In genomic region chr10:119859422-119860258, GRCh38 we compare ENCODE assay signal across 8 cellular contexts. TPM values are rescaled to one million over a fixed set of nuclear protein-coding genes. Genes with fewer than 3 reads are reported as not detected.
DNase-seq lines count a peak whose midpoint lies in the region; ATAC-seq, FAIRE-seq and TF ChIP-seq lines count a peak whose summit lies in the region.

No MANE protein-coding gene starts in this region.

- H3K27me3 Mint-ChIP-seq in CD8-positive, alpha-beta T cell (ENCODE audit: low read depth) = no peaks in the 10 kb centered on the region

- H3K4me1 ChIP-seq in CD8-positive, alpha-beta T cell (ENCODE audit: insufficient read depth, low read length) = peaks cover 10% of the 10 kb centered on the region
- H3K4me1 ChIP-seq in pancreas = no peaks in the 10 kb centered on the region

- peak overlapping the region; percentile 30 for H3K27ac Mint-ChIP-seq in CD8-positive, alpha-beta T cell

- peak; percentile 79 for TF ChIP-seq CTCF in CD8-positive, alpha-beta T cell (IDR thresholded peaks at IDR 0.05)
- TF ChIP-seq CTCF in GM20000 (IDR thresholded peaks at IDR 0.05; ENCODE audit: extremely low read depth, missing control alignments) = peak; percentile 38
- TF ChIP-seq CTCF in epithelial cell of proximal tubule (conservative IDR thresholded peaks at IDR 0.05; ENCODE audit: low read depth, low read length) = peak; percentile 57
- TF ChIP-seq CTCF in pancreas (IDR thresholded peaks at IDR 0.05) = peak; percentile 13 to 52 (median 23)

- FAIRE-seq in pancreas (lab: Jason Lieb, UNC) = peak; percentile 92

- H3K4me3 ChIP-seq in CD8-positive, alpha-beta T cell (ENCODE audit: low read depth, low read length) = no peak overlapping the region
- H3K4me3 ChIP-seq in epithelial cell of proximal tubule (ENCODE audit: low read depth, low read length) (no peak overlapping the region), pancreas (no peak overlapping the region)

- peaks cover 6% of the 10 kb centered on the region for H3K9me3 ChIP-seq in CD8-positive, alpha-beta T cell (ENCODE audit: low read length)
- H3K9me3 ChIP-seq in pancreas = no peaks in the 10 kb centered on the region

- no peak overlapping the region for H3K27ac ChIP-seq in CD8-positive, alpha-beta T cell (ENCODE audit: low read depth, low read length)
- H3K27ac ChIP-seq in pancreas = no peak overlapping the region

- H3K4me3 Mint-ChIP-seq in CD8-positive, alpha-beta T cell = no peak overlapping the region

- H3K4me1 Mint-ChIP-seq in CD8-positive, alpha-beta T cell (ENCODE audit: low read depth) = peaks cover 32% of the 10 kb centered on the region

- POLR2A ChIA-PET in CD8-positive, alpha-beta T cell (lab: Charles Lee) = interaction anchor here (1.1 kb wide), 2 partner anchors 13 to 109 kb away, joined by 3 to 4 read pairs; partner anchors contain the start of gene MCMBP

- intact Hi-C loops in CD8-positive, alpha-beta T cell (cut with DNase I, micrococcal nuclease) = loop anchor here (1.0 to 10.0 kb wide), 8 partner anchors 107 to 815 kb away; partner anchors contain the start of gene TIAL1 (in 1 of the 2)
- intact Hi-C loops in pancreas (cut with DNase I) = loop anchor here in 1 of 3 donors (10.0 kb wide), 1 partner anchor 185 kb away; no protein-coding TSS in a partner anchor

- no peak for DNase-seq in CD8-positive, alpha-beta T cell
- DNase-seq in GM20000 (ENCODE audit: low spot score) (peak; percentile 24), SHP77 treated with DMSO at 0.1 percent for 48 hours (lab: John Stamatoyannopoulos, UW) (peak; percentile 0), epithelial cell of proximal tubule (ENCODE audit: low read depth) (no peak), pancreas (no peak), activated gamma-delta T cell treated with Interleukin-2 at 50 U/mL for 16 hours (no peak), cortex of kidney (lab: John Stamatoyannopoulos, UW) (no peak)

- peak; percentile 78 for ATAC-seq in CD8-positive, alpha-beta T cell
- ATAC-seq in pancreas (peak; percentile 35 to 77 (median 72)), GM19397 (IDR thresholded peaks at IDR 0.05; ENCODE audit: unreplicated experiment) (no peak)

- WGBS in pancreas, 2 donors = 72 to 80% methylated on average over 1 of the region's 1 CpG

- peaks cover 35% of the 10 kb centered on the region for H3K36me3 Mint-ChIP-seq in CD8-positive, alpha-beta T cell

- no peaks in the 10 kb centered on the region for H3K27me3 ChIP-seq in CD8-positive, alpha-beta T cell (ENCODE audit: insufficient read depth, low read length)
- no peaks in the 10 kb centered on the region for H3K27me3 ChIP-seq in pancreas

- CTCF ChIA-PET in CD8-positive, alpha-beta T cell (lab: Charles Lee) = interaction anchor here (0.5 to 7.7 kb wide), 44 partner anchors 8 to 757 kb away, joined by 3 to 60 read pairs (median 4); partner anchors contain the start of genes INPP5F, MCMBP and SEC23IP

- no peaks in the 10 kb centered on the region for H3K36me3 ChIP-seq in CD8-positive, alpha-beta T cell (ENCODE audit: insufficient read depth, low read length)
- H3K36me3 ChIP-seq in pancreas = no peaks in the 10 kb centered on the region

- peaks cover 10% of the 10 kb centered on the region for H3K9me3 Mint-ChIP-seq in CD8-positive, alpha-beta T cell

RNA-seq across cellular contexts. Expression of gene MCMBP, which starts 13.0 kb away (rescaled TPM):
- 10 to 100 TPM; 21.0 to 21.2 TPM for total RNA-seq in CD8-positive, alpha-beta T cell
- 58.9 and 90.3 TPM in 2 replicates for total RNA-seq in epithelial cell of proximal tubule
- 10 to 100 TPM; 13.6 to 22.8 (median 16.4) TPM for total RNA-seq in pancreas
- 10 to 100 TPM in 1 of 2 donors, 1 to 10 TPM in 1; 7.5 to 14.4 TPM for polyA plus RNA-seq in pancreas

RNA-seq across cellular contexts. Expression of gene SEC23IP, which starts 32.9 kb away (rescaled TPM):
- total RNA-seq in CD8-positive, alpha-beta T cell = 10 to 100 TPM; 16.2 to 19.8 TPM
- total RNA-seq in epithelial cell of proximal tubule (19.3 and 33.0 TPM in 2 replicates), pancreas (10 to 100 TPM; 15.0 to 32.8 (median 23.1) TPM)
- 1 to 10 TPM; 5.5 to 7.8 TPM for polyA plus RNA-seq in pancreas

Comparison
In these comparisons a context has a peak if more than half of its experiments do, and no peak if none do; other contexts are left out.
1. DNase-seq: peak in GM20000 (single experiment) and SHP77 treated with DMSO at 0.1 percent for 48 hours (single experiment); none in CD8-positive, alpha-beta T cell (0 of 7), epithelial cell of proximal tubule (single experiment), pancreas (0 of 6), activated gamma-delta T cell treated with Interleukin-2 at 50 U/mL for 16 hours (single experiment) and cortex of kidney (single experiment).
2. CTCF ChIP-seq: peak in every context shown above with its lines; median percentile 79 in CD8-positive, alpha-beta T cell; 57 in epithelial cell of proximal tubule; 38 in GM20000; 23 in pancreas.